In genomic region chr19:5494780-5495179, GRCh38 we compare ENCODE assay signal across 30 cellular contexts. TPM values are rescaled to one million over a fixed set of nuclear protein-coding genes. Genes with fewer than 3 reads are reported as not detected.
"Had no signal": no experiment of that assay in that cellular context is flagged by ENCODE, and none has a peak within 500 bp of the region (broad histone marks: within the 10 kb centered on the region; RNA-seq: fewer than 3 reads in every experiment).

No MANE protein-coding gene starts in this region.

- H3K36me3 ChIP-seq: esophagus muscularis mucosa, gastroesophageal sphincter, WERI-Rb-1 had no signal

- DNase-seq: activated B cell treated with CpG ODN at 0.5 μM for 24 hours; activated CD4-positive, alpha-beta T cell treated with anti-CD3 and anti-CD28 coated beads for 48 hours; activated CD4-positive, alpha-beta T cell treated with anti-CD3 and anti-CD28 coated beads, Interleukin-2, amount 50 U/mL, for 1 hour; activated CD4-positive, alpha-beta T cell treated with anti-CD3 and anti-CD28 coated beads, Interleukin-2, amount 50 U/mL, for 48 hours; activated CD8-positive, alpha-beta memory T cell treated with anti-CD3 and anti-CD28 coated beads for 24 hours; activated CD8-positive, alpha-beta T cell treated with anti-CD3 and anti-CD28 coated beads for 36 hours; activated effector memory CD4-positive, alpha-beta T cell treated with Interleukin-2 at 50 U/mL for 16 hours; activated gamma-delta T cell treated with Interleukin-2 at 50 U/mL for 16 hours; activated naive CD4-positive, alpha-beta T cell treated with anti-CD3 and anti-CD28 coated beads, Interleukin-2, amount 50 U/mL, for 16 hours; activated naive CD4-positive, alpha-beta T cell treated with Interleukin-2 at 50 U/mL for 16 hours; activated T-cell treated with anti-CD3 and anti-CD28 coated beads, Interleukin-2, amount 50 U/mL, for 4 hours; amniotic stem cell; cortex of kidney; dermis blood vessel endothelial cell; effector CD4-positive, alpha-beta T cell; effector memory CD8-positive, alpha-beta T cell; erythroblast; foreskin melanocyte; T-helper 1 cell; T-helper 17 cell; T1000; WERI-Rb-1 had no signal

- H3K27ac ChIP-seq: esophagus muscularis mucosa, gastroesophageal sphincter, WERI-Rb-1 had no signal

- H3K4me3 ChIP-seq: esophagus muscularis mucosa, gastroesophageal sphincter had no signal

- H3K9me3 ChIP-seq: esophagus muscularis mucosa had no signal

- ATAC-seq: activated CD4-positive, CD25-positive, alpha-beta regulatory T cell treated with anti-CD3 and anti-CD28 coated beads, Interleukin-2, amount 50 U/mL, for 24 hours; activated CD8-positive, alpha-beta T cell treated with anti-CD3 and anti-CD28 coated beads for 36 hours; activated T-cell treated with anti-CD3 and anti-CD28 coated beads, Interleukin-2, amount 50 U/mL, for 4 hours; activated T-helper 17 cell treated with anti-CD3 and anti-CD28 coated beads, Interleukin-2, amount 50 U/mL, for 72 hours; effector memory CD8-positive, alpha-beta T cell; gastroesophageal sphincter; T-helper 17 cell had no signal

RNA-seq across cellular contexts. Expression of gene ZNRF4, which starts 39.6 kb away (rescaled TPM):
- total RNA-seq: activated B cell treated with CpG ODN at 0.5 μM for 24 hours; activated CD8-positive, alpha-beta T cell treated with anti-CD3 and anti-CD28 coated beads for 36 hours; activated T-cell treated with anti-CD3 and anti-CD28 coated beads, Interleukin-2, amount 50 U/mL, for 4 hours; activated T-helper 17 cell treated with anti-CD3 and anti-CD28 coated beads, Interleukin-2, amount 50 U/mL, for 72 hours; astrocyte; chondrocyte; dermis blood vessel endothelial cell; esophagus muscularis mucosa; gastroesophageal sphincter; glomerular endothelial cell; T-helper 17 cell had no signal
- polyA plus RNA-seq: adipose tissue had no signal
